29 cellular contexts compared by ENCODE assay signal in genomic region chr1:183165456-183165855, GRCh38. TPM values are rescaled to one million over a fixed set of nuclear protein-coding genes. Genes with fewer than 3 reads are reported as not detected.
DNase-seq lines count a peak whose midpoint lies in the region; ATAC-seq and TF ChIP-seq lines count a peak whose summit lies in the region.
"Had no signal": no experiment of that assay in that cellular context is flagged by ENCODE, and none has a peak within 500 bp of the region (broad histone marks: within the 10 kb centered on the region; RNA-seq: fewer than 3 reads in every experiment).

No MANE protein-coding gene starts in this region.

- H3K27ac Mint-ChIP-seq in type B pancreatic cell, result peak overlapping the region; percentile 77
- H3K27ac Mint-ChIP-seq: activated CD4-positive, alpha-beta T cell treated with anti-CD3 and anti-CD28 coated beads for 36 hours; memory B cell; naive thymus-derived CD8-positive, alpha-beta T cell; T-helper 1 cell treated with Interleukin-12 subunit alpha and Interleukin-12 subunit beta and Interleukin-4 antibody, amounts not matched to agents 30 μg/mL and 1 μg/mL, for 36 hours had no signal

- no peak overlapping the region for H3K56ac ChIP-seq in IMR-90 (ENCODE audit: extremely low read depth, insufficient read depth, low read length)

- no peak overlapping the region for H4K5ac ChIP-seq in IMR-90 (ENCODE audit: low read depth, low read length)

- H3K9ac ChIP-seq in IMR-90 (ENCODE audit: low read depth, low read length), result no peak overlapping the region

- H4K8ac ChIP-seq in IMR-90 (ENCODE audit: low read depth in 2 of 2, low read length in 2 of 2), result no peak overlapping the region

- no peak overlapping the region for H3K27ac ChIP-seq in IMR-90 (ENCODE audit: insufficient read depth, low read length)
- H3K27ac ChIP-seq: cardiac muscle cell, ovary, Peyer's patch, right atrium auricular region, thoracic aorta had no signal

- dilution Hi-C loops in IMR-90 (cut with HindIII; ENCODE audit: low sequenced_read_pairs, unreplicated experiment), result no loop called here

- POLR2A ChIA-PET in IMR-90 (lab: Charles Lee; ENCODE audit: unreplicated experiment), result no interaction called here

- BruUV-seq in IMR-90 (replicated peaks; lab: Mats Ljungman, UMichigan), result no TSS peak

- no peak overlapping the region for H2AK9ac ChIP-seq in IMR-90 (replicated peaks; ENCODE audit: low read depth, low read length, poor library complexity)

- no peak overlapping the region for H3K4me2 ChIP-seq in IMR-90 (ENCODE audit: low read depth, low read length)

- H3K27me3 Mint-ChIP-seq in type B pancreatic cell, result no peaks in the 10 kb centered on the region
- H3K27me3 Mint-ChIP-seq: activated CD4-positive, alpha-beta T cell treated with anti-CD3 and anti-CD28 coated beads for 36 hours had no signal

- H3K14ac ChIP-seq in IMR-90 (replicated peaks; ENCODE audit: low read depth, low read length), result peak overlapping the region; percentile 4; the same call in 1 of the 2 replicates

- H3K79me1 ChIP-seq in IMR-90 (ENCODE audit: low read depth in 1 of 2, low read length in 2 of 2), result no peaks in the 10 kb centered on the region

- H3K9me1 ChIP-seq in IMR-90 (ENCODE audit: insufficient read depth, low read length), result peaks cover 5% of the 10 kb centered on the region

- TF ChIP-seq CTCF in IMR-90 (conservative IDR thresholded peaks at IDR 0.05; ENCODE audit: low read depth, low read length) (no peak), type B pancreatic cell (conservative IDR thresholded peaks at IDR 0.05) (no peak)

- H2BK5ac ChIP-seq in IMR-90 (ENCODE audit: low read depth, low read length, poor library complexity, severe bottlenecking), result no peak overlapping the region

- no peak overlapping the region for H3K18ac ChIP-seq in IMR-90 (ENCODE audit: low read depth, low read length)

- peak overlapping the region; percentile 40 for H2AFZ ChIP-seq in IMR-90 (replicated peaks; ENCODE audit: low read length, poor library complexity)

- no peaks in the 10 kb centered on the region for H3K36me3 Mint-ChIP-seq in type B pancreatic cell
- H3K36me3 Mint-ChIP-seq: memory B cell; naive thymus-derived CD8-positive, alpha-beta T cell had no signal

- H3K4me1 Mint-ChIP-seq in type B pancreatic cell (ENCODE audit: unreplicated experiment), result peaks cover 16% of the 10 kb centered on the region
- H3K4me1 Mint-ChIP-seq: activated CD4-positive, alpha-beta T cell treated with anti-CD3 and anti-CD28 coated beads for 36 hours; memory B cell; naive thymus-derived CD8-positive, alpha-beta T cell had no signal

- no peaks in the 10 kb centered on the region for H3K9me3 ChIP-seq in IMR-90 (ENCODE audit: control insufficient read depth, insufficient read depth, low read length)
- H3K9me3 ChIP-seq: BE2C, ovary, Peyer's patch, right atrium auricular region, thoracic aorta had no signal

- 0 out of 2 replicates have a peak overlapping the region, but pooled peaks have one; percentile 31 for H3K4ac ChIP-seq in IMR-90 (ENCODE audit: low read depth, low read length)

- no peak for TF ChIP-seq POLR2A in IMR-90 (IDR thresholded peaks at IDR 0.05; ENCODE audit: low read depth, low read length)

- peaks cover 8% of the 10 kb centered on the region for H3K4me1 ChIP-seq in IMR-90 (ENCODE audit: control insufficient read depth, insufficient read depth, low read length)
- H3K4me1 ChIP-seq: BE2C, Peyer's patch, right atrium auricular region had no signal

- H2BK120ac ChIP-seq in IMR-90 (ENCODE audit: low read depth, low read length), result peak overlapping the region; percentile 75

- no peak overlapping the region for H3K4me3 Mint-ChIP-seq in type B pancreatic cell
- H3K4me3 Mint-ChIP-seq: activated CD4-positive, alpha-beta T cell treated with anti-CD3 and anti-CD28 coated beads for 36 hours; memory B cell; naive thymus-derived CD8-positive, alpha-beta T cell; T-helper 1 cell treated with Interleukin-12 subunit alpha and Interleukin-12 subunit beta and Interleukin-4 antibody, amounts not matched to agents 30 μg/mL and 1 μg/mL, for 36 hours had no signal

- no peak for TF ChIP-seq RAD21 in IMR-90 (IDR thresholded peaks at IDR 0.05; ENCODE audit: low read length)

- ATAC-seq in IMR-90 (ENCODE audit: low read depth), result no peak
- ATAC-seq: activated CD4-positive, alpha-beta T cell treated with anti-CD3 and anti-CD28 coated beads for 36 hours; naive thymus-derived CD8-positive, alpha-beta T cell had no signal

- H3K4me3 ChIP-seq in IMR-90 (ENCODE audit: insufficient read depth, low read depth, low read length), result no peak overlapping the region
- H3K4me3 ChIP-seq: cardiac muscle cell, ovary, Peyer's patch, right atrium auricular region, thoracic aorta had no signal

- peak overlapping the region; percentile 83 for H2BK20ac ChIP-seq in IMR-90 (ENCODE audit: low read depth, low read length)

- CTCF ChIA-PET in IMR-90 (lab: Yijun Ruan, JAX), result no interaction called here

- H2AK5ac ChIP-seq in IMR-90 (ENCODE audit: low read depth, low read length), result no peak overlapping the region

- no peaks in the 10 kb centered on the region for H3K36me3 ChIP-seq in IMR-90 (ENCODE audit: control insufficient read depth, insufficient read depth, low read length)
- H3K36me3 ChIP-seq: BE2C, cardiac muscle cell, ovary, Peyer's patch, right atrium auricular region, thoracic aorta had no signal

- DNase-seq in IMR-90 (no peak), amniotic epithelial cell (ENCODE audit: low read depth) (peak; percentile 28), left kidney (ENCODE audit: low read depth, low spot score) (peak; percentile 65), type B pancreatic cell (ENCODE audit: extremely low spot score, unreplicated experiment) (no peak), mucosa of gallbladder (ENCODE audit: low spot score) (no peak), 8988T (no peak), UCSD-AML1 (lab: John Stamatoyannopoulos, UW; ENCODE audit: unreplicated experiment) (no peak)
- DNase-seq: activated CD4-positive, alpha-beta T cell treated with anti-CD3 and anti-CD28 coated beads for 36 hours; activated CD8-positive, alpha-beta memory T cell treated with anti-CD3 and anti-CD28 coated beads for 24 hours; activated gamma-delta T cell treated with Interleukin-2 at 50 U/mL for 16 hours; activated T-cell treated with anti-CD3 and anti-CD28 coated beads, Interleukin-2, amount 50 U/mL, for 1 hour; amniotic stem cell; BE2C; cortex of kidney; MM.1S; naive thymus-derived CD8-positive, alpha-beta T cell; NCI-H1417 treated with DMSO at 0.1 percent for 48 hours; NCI-H2107; NCI-H510A treated with DMSO at 0.1 percent for 48 hours; NK-92 treated with Interleukin-12 subunit alpha and Interleukin-12 subunit beta, amount 100 ng/mL, for 24 hours; ovary; Peyer's patch; stimulated activated CD4-positive, alpha-beta T cell treated with anti-CD3 and anti-CD28 coated beads, Interleukin-4, amount 100 ng/mL, for 4 hours; stimulated activated naive CD4-positive, alpha-beta T cell treated with Interleukin-2 at 50 U/mL for 16 hours had no signal

- 0 out of 3 replicates have a peak overlapping the region, but pooled peaks have one; percentile 54 for H2BK15ac ChIP-seq in IMR-90 (ENCODE audit: low read depth, low read length)

- 100% methylated on average over 2 of the region's 2 CpGs; no CpG with 5 or more reads in 1 of the 2 experiments for WGBS in IMR-90 (ENCODE audit: extremely low coverage in 2 of 2, insufficient read length in 1 of 2), 2 experiments

- no peak overlapping the region for H3K23ac ChIP-seq in IMR-90 (ENCODE audit: low read depth, low read length)

- intact Hi-C loops in IMR-90 (cut with micrococcal nuclease), result no loop called here

- H3K27me3 ChIP-seq in IMR-90 (ENCODE audit: control insufficient read depth, insufficient read depth, low read length), result no peaks in the 10 kb centered on the region
- H3K27me3 ChIP-seq: BE2C, cardiac muscle cell, ovary, Peyer's patch, right atrium auricular region had no signal

- H4K20me1 ChIP-seq in IMR-90 (ENCODE audit: insufficient read depth, low read length), result no peaks in the 10 kb centered on the region

- in situ Hi-C loops in IMR-90 (cut with MboI; ENCODE audit: low sequenced_read_pairs), result no loop called here

- no peaks in the 10 kb centered on the region for H3K9me3 Mint-ChIP-seq in type B pancreatic cell
- H3K9me3 Mint-ChIP-seq: memory B cell; naive thymus-derived CD8-positive, alpha-beta T cell; T-helper 1 cell treated with Interleukin-12 subunit alpha and Interleukin-12 subunit beta and Interleukin-4 antibody, amounts not matched to agents 30 μg/mL and 1 μg/mL, for 36 hours had no signal

- H4K91ac ChIP-seq in IMR-90 (ENCODE audit: insufficient read depth, low read depth, low read length), result no peak overlapping the region

TF ChIP-seq in IMR-90, 13 proteins besides CTCF, POLR2A, EP300 and RAD21 (continues in another document):
- no peak for TF ChIP-seq RCOR1 (IDR thresholded peaks at IDR 0.05; ENCODE audit: insufficient replicate concordance, low read length)
- TF ChIP-seq, protein P1, sequence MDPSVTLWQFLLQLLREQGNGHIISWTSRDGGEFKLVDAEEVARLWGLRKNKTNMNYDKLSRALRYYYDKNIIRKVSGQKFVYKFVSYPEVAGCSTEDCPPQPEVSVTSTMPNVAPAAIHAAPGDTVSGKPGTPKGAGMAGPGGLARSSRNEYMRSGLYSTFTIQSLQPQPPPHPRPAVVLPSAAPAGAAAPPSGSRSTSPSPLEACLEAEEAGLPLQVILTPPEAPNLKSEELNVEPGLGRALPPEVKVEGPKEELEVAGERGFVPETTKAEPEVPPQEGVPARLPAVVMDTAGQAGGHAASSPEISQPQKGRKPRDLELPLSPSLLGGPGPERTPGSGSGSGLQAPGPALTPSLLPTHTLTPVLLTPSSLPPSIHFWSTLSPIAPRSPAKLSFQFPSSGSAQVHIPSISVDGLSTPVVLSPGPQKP (IDR thresholded peaks at IDR 0.05; ENCODE audit: borderline replicate concordance, low read depth, low read length), result no peak
- no peak for TF ChIP-seq MAZ (IDR thresholded peaks at IDR 0.05; ENCODE audit: borderline replicate concordance, low read depth, low read length)
- TF ChIP-seq CEBPB (IDR thresholded peaks at IDR 0.05; ENCODE audit: low read depth, low read length), result no peak
- TF ChIP-seq BHLHE40 (IDR thresholded peaks at IDR 0.05; ENCODE audit: low read depth, low read length), result no peak
- TF ChIP-seq RFX5 (IDR thresholded peaks at IDR 0.05; ENCODE audit: low read depth, low read length), result no peak
- TF ChIP-seq USF2 (IDR thresholded peaks at IDR 0.05; ENCODE audit: low read depth, low read length), result no peak

RNA-seq across cellular contexts. Expression of gene LAMC2, which starts 20.6 kb away (rescaled TPM):
- total RNA-seq in IMR-90 (2012; rRNA removed), result 2.2 and 2.3 TPM in 2 replicates
- 2.6 and 2.8 TPM in 2 replicates for polyA plus RNA-seq in IMR-90 (2012; rRNA removed)
- polyA plus RNA-seq in IMR-90 (2012; cell fraction: cytosol; rRNA removed), result 1.4 TPM in 2 replicates
- polyA plus RNA-seq in IMR-90 (2012; cell fraction: nucleus; rRNA removed; ENCODE audit: low replicate concordance), result 1.1 and 2.6 TPM in 2 replicates
- total RNA-seq in type B pancreatic cell (ENCODE audit: low replicate concordance), result 14.8 and 33.5 TPM in 2 replicates
- 24.5 TPM for total RNA-seq in mucosa of gallbladder
- total RNA-seq: naive thymus-derived CD8-positive, alpha-beta T cell had no signal
- polyA plus RNA-seq: naive thymus-derived CD8-positive, alpha-beta T cell had no signal

Comparison
In these comparisons a context has a peak if more than half of its experiments do, and no peak if none do; other contexts are left out.
1. DNase-seq: peak in amniotic epithelial cell (single experiment) and left kidney (single experiment); none in IMR-90 (single experiment), type B pancreatic cell (single experiment), mucosa of gallbladder (single experiment), 8988T (single experiment) and UCSD-AML1 (single experiment).